1 cellular context compared by ENCODE assay signal in the genomic region with DNA sequence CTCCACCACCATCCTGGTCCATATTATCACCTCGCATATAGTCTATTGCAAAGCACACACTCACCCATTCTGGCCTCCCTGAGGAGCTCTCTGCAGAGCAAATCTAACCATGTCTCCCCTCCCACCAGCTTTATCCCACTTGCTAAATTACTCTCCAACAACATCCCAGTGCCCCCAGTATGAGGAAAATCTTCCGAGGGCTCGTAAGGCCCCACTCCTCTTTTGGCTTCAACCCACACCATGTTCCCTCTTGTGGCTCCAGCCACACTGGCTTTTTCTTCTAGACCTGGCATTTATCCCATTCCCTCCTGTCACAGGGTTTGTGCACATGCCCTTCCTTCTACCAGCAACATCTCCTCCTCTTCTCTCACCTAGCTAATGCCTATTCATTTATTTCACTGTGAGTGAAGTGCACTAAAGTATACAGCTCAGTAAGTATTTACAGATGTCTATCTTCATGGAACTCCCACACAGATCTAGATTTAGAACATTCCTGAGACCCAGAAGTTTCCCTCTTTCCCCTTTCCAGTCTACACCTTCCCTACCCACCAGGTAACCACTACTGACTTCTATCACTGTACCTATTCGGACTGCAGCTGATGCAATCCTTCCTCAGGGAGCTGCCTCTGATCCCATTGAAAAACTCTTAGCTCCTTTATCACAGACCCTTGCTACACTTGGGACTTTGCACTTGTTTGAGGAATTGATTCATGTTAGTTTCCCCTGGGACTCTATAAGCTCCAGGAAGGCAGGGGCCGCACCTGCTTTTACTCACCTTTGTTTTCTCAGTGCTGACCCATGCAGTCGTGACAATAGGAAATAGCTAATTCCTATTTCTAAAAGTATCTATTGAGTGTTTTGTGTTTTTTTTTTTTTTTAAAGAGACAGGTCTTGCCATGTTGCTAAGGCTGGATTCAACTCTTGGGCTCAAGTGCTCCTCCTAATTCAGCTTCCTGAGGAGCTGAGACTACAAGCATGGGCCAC.
TF ChIP-seq lines count a peak whose summit lies in the region.

No MANE protein-coding gene starts in this region.

TF ChIP-seq in HepG2, 621 proteins besides CTCF, POLR2A, EP300 and RAD21 (continued from another document and continues in another):
- TF ChIP-seq ZNF792 (CRISPR knock-in tag; IDR thresholded peaks at IDR 0.05) (no peak; the same call in 1 of the 2 replicates), KLF12 (CRISPR knock-in tag; IDR thresholded peaks at IDR 0.05; ENCODE audit: borderline replicate concordance) (0 out of 2 replicates have a peak, but pooled peaks have one; percentile 64), SNAPC2 (CRISPR knock-in tag; IDR thresholded peaks at IDR 0.05) (no peak), ZNF138 (CRISPR knock-in tag; IDR thresholded peaks at IDR 0.05; ENCODE audit: low read depth) (no peak), ZNF724P (CRISPR knock-in tag; IDR thresholded peaks at IDR 0.05; ENCODE audit: borderline replicate concordance) (no peak), ZNF713 (CRISPR knock-in tag; IDR thresholded peaks at IDR 0.05) (no peak), AGO1 (IDR thresholded peaks at IDR 0.05; ENCODE audit: low read depth, low read length, poor library complexity, severe bottlenecking) (no peak), MBNL3 (CRISPR knock-in tag; conservative IDR thresholded peaks at IDR 0.05) (no peak), DMAP1 (CRISPR knock-in tag; IDR thresholded peaks at IDR 0.05) (peak; percentile 69), TRIM24 (CRISPR knock-in tag; IDR thresholded peaks at IDR 0.05) (no peak), ADNP (CRISPR knock-in tag; IDR thresholded peaks at IDR 0.05) (no peak), RARA (CRISPR knock-in tag; IDR thresholded peaks at IDR 0.05) (peak; percentile 70), RCOR2 (CRISPR knock-in tag; IDR thresholded peaks at IDR 0.05) (peak; percentile 73; the same call in 1 of the 2 replicates), MEF2D (CRISPR knock-in tag; IDR thresholded peaks at IDR 0.05) (peak; percentile 54; the same call in 1 of the 2 replicates), GATAD1 (CRISPR knock-in tag; IDR thresholded peaks at IDR 0.05) (peak; percentile 68), CREM (IDR thresholded peaks at IDR 0.05) (peak; percentile 56; the same call in 1 of the 2 replicates), CREM (CRISPR knock-in tag; IDR thresholded peaks at IDR 0.05) (no peak), CENPX (CRISPR knock-in tag; IDR thresholded peaks at IDR 0.05) (no peak), PRPF4 (IDR thresholded peaks at IDR 0.05; ENCODE audit: low read depth, low read length, poor library complexity, severe bottlenecking) (no peak), HNRNPH1 (optimal IDR thresholded peaks at IDR 0.05; ENCODE audit: low read depth, low read length) (no peak), KDM3A (CRISPR knock-in tag; IDR thresholded peaks at IDR 0.05; ENCODE audit: low read depth) (peak; percentile 73; the same call in 1 of the 2 replicates), MAFK (conservative IDR thresholded peaks at IDR 0.05 in 1 of 2, IDR thresholded peaks at IDR 0.05 in 1 of 2; ENCODE audit: low read length in 2 of 2) (no peak), SMC3 (IDR thresholded peaks at IDR 0.05; ENCODE audit: low read length) (no peak; the same call in 1 of the 2 replicates), ZSCAN22 (CRISPR knock-in tag; IDR thresholded peaks at IDR 0.05) (no peak), SRY (CRISPR knock-in tag; IDR thresholded peaks at IDR 0.05) (no peak), SPEN (CRISPR knock-in tag; IDR thresholded peaks at IDR 0.05; ENCODE audit: low read depth) (no peak; the same call in 1 of the 2 replicates)
- TF ChIP-seq, protein P1, sequence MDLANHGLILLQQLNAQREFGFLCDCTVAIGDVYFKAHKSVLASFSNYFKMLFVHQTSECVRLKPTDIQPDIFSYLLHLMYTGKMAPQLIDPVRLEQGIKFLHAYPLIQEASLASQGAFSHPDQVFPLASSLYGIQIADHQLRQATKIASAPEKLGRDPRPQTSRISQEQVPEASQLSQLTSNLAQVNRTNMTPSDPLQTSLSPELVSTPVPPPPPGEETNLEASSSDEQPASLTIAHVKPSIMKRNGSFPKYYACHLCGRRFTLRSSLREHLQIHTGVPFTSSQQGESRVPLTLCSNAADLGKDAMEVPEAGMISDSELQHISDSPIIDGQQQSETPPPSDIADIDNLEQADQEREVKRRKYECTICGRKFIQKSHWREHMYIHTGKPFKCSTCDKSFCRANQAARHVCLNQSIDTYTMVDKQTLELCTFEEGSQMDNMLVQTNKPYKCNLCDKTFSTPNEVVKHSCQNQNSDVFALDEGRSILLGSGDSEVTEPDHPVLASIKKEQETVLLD (CRISPR knock-in tag; IDR thresholded peaks at IDR 0.05; ENCODE audit: low read depth): no peak
- TF ChIP-seq, protein P2, sequence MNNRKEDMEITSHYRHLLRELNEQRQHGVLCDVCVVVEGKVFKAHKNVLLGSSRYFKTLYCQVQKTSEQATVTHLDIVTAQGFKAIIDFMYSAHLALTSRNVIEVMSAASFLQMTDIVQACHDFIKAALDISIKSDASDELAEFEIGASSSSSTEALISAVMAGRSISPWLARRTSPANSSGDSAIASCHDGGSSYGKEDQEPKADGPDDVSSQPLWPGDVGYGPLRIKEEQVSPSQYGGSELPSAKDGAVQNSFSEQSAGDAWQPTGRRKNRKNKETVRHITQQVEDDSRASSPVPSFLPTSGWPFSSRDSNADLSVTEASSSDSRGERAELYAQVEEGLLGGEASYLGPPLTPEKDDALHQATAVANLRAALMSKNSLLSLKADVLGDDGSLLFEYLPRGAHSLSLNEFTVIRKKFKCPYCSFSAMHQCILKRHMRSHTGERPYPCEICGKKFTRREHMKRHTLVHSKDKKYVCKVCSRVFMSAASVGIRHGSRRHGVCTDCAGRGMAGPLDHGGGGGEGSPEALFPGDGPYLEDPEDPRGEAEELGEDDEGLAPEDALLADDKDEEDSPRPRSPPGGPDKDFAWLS (CRISPR knock-in tag; IDR thresholded peaks at IDR 0.05; ENCODE audit: borderline replicate concordance): no peak
- TF ChIP-seq, protein P3, sequence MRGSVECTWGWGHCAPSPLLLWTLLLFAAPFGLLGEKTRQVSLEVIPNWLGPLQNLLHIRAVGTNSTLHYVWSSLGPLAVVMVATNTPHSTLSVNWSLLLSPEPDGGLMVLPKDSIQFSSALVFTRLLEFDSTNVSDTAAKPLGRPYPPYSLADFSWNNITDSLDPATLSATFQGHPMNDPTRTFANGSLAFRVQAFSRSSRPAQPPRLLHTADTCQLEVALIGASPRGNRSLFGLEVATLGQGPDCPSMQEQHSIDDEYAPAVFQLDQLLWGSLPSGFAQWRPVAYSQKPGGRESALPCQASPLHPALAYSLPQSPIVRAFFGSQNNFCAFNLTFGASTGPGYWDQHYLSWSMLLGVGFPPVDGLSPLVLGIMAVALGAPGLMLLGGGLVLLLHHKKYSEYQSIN (CRISPR knock-in tag; IDR thresholded peaks at IDR 0.05; ENCODE audit: borderline replicate concordance): no peak
- TF ChIP-seq, protein P4, sequence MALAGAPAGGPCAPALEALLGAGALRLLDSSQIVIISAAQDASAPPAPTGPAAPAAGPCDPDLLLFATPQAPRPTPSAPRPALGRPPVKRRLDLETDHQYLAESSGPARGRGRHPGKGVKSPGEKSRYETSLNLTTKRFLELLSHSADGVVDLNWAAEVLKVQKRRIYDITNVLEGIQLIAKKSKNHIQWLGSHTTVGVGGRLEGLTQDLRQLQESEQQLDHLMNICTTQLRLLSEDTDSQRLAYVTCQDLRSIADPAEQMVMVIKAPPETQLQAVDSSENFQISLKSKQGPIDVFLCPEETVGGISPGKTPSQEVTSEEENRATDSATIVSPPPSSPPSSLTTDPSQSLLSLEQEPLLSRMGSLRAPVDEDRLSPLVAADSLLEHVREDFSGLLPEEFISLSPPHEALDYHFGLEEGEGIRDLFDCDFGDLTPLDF (CRISPR knock-in tag; IDR thresholded peaks at IDR 0.05): no peak
- TF ChIP-seq, protein P5, sequence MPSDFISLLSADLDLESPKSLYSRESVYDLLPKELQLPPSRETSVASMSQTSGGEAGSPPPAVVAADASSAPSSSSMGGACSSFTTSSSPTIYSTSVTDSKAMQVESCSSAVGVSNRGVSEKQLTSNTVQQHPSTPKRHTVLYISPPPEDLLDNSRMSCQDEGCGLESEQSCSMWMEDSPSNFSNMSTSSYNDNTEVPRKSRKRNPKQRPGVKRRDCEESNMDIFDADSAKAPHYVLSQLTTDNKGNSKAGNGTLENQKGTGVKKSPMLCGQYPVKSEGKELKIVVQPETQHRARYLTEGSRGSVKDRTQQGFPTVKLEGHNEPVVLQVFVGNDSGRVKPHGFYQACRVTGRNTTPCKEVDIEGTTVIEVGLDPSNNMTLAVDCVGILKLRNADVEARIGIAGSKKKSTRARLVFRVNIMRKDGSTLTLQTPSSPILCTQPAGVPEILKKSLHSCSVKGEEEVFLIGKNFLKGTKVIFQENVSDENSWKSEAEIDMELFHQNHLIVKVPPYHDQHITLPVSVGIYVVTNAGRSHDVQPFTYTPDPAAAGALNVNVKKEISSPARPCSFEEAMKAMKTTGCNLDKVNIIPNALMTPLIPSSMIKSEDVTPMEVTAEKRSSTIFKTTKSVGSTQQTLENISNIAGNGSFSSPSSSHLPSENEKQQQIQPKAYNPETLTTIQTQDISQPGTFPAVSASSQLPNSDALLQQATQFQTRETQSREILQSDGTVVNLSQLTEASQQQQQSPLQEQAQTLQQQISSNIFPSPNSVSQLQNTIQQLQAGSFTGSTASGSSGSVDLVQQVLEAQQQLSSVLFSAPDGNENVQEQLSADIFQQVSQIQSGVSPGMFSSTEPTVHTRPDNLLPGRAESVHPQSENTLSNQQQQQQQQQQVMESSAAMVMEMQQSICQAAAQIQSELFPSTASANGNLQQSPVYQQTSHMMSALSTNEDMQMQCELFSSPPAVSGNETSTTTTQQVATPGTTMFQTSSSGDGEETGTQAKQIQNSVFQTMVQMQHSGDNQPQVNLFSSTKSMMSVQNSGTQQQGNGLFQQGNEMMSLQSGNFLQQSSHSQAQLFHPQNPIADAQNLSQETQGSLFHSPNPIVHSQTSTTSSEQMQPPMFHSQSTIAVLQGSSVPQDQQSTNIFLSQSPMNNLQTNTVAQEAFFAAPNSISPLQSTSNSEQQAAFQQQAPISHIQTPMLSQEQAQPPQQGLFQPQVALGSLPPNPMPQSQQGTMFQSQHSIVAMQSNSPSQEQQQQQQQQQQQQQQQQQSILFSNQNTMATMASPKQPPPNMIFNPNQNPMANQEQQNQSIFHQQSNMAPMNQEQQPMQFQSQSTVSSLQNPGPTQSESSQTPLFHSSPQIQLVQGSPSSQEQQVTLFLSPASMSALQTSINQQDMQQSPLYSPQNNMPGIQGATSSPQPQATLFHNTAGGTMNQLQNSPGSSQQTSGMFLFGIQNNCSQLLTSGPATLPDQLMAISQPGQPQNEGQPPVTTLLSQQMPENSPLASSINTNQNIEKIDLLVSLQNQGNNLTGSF (CRISPR knock-in tag; IDR thresholded peaks at IDR 0.05): no peak
- TF ChIP-seq, protein P6, sequence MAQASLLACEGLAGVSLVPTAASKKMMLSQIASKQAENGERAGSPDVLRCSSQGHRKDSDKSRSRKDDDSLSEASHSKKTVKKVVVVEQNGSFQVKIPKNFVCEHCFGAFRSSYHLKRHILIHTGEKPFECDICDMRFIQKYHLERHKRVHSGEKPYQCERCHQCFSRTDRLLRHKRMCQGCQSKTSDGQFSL (CRISPR knock-in tag; IDR thresholded peaks at IDR 0.05): no peak
- TF ChIP-seq, protein P7, sequence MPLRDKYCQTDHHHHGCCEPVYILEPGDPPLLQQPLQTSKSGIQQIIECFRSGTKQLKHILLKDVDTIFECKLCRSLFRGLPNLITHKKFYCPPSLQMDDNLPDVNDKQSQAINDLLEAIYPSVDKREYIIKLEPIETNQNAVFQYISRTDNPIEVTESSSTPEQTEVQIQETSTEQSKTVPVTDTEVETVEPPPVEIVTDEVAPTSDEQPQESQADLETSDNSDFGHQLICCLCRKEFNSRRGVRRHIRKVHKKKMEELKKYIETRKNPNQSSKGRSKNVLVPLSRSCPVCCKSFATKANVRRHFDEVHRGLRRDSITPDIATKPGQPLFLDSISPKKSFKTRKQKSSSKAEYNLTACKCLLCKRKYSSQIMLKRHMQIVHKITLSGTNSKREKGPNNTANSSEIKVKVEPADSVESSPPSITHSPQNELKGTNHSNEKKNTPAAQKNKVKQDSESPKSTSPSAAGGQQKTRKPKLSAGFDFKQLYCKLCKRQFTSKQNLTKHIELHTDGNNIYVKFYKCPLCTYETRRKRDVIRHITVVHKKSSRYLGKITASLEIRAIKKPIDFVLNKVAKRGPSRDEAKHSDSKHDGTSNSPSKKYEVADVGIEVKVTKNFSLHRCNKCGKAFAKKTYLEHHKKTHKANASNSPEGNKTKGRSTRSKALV (CRISPR knock-in tag; IDR thresholded peaks at IDR 0.05): no peak
- TF ChIP-seq, protein P8, sequence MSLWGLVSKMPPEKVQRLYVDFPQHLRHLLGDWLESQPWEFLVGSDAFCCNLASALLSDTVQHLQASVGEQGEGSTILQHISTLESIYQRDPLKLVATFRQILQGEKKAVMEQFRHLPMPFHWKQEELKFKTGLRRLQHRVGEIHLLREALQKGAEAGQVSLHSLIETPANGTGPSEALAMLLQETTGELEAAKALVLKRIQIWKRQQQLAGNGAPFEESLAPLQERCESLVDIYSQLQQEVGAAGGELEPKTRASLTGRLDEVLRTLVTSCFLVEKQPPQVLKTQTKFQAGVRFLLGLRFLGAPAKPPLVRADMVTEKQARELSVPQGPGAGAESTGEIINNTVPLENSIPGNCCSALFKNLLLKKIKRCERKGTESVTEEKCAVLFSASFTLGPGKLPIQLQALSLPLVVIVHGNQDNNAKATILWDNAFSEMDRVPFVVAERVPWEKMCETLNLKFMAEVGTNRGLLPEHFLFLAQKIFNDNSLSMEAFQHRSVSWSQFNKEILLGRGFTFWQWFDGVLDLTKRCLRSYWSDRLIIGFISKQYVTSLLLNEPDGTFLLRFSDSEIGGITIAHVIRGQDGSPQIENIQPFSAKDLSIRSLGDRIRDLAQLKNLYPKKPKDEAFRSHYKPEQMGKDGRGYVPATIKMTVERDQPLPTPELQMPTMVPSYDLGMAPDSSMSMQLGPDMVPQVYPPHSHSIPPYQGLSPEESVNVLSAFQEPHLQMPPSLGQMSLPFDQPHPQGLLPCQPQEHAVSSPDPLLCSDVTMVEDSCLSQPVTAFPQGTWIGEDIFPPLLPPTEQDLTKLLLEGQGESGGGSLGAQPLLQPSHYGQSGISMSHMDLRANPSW (CRISPR knock-in tag; IDR thresholded peaks at IDR 0.05; ENCODE audit: borderline replicate concordance): peak; percentile 74; the same call in 1 of the 2 replicates
- TF ChIP-seq, protein P9, sequence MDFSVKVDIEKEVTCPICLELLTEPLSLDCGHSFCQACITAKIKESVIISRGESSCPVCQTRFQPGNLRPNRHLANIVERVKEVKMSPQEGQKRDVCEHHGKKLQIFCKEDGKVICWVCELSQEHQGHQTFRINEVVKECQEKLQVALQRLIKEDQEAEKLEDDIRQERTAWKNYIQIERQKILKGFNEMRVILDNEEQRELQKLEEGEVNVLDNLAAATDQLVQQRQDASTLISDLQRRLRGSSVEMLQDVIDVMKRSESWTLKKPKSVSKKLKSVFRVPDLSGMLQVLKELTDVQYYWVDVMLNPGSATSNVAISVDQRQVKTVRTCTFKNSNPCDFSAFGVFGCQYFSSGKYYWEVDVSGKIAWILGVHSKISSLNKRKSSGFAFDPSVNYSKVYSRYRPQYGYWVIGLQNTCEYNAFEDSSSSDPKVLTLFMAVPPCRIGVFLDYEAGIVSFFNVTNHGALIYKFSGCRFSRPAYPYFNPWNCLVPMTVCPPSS (IDR thresholded peaks at IDR 0.05): no peak
